ENCODE assay signal across 13 cellular contexts in genomic region chr2:111239107-111239506, GRCh38.
A peak's percentile ranks its signal among the peaks of the same experiment; 100 is the strongest.
DNase-seq lines count a peak whose midpoint lies in the region; ATAC-seq and TF ChIP-seq lines count a peak whose summit lies in the region.
"Had no signal": no experiment of that assay in that cellular context is flagged by ENCODE, and none has a peak within 500 bp of the region (broad histone marks: within the 10 kb centered on the region; RNA-seq: fewer than 3 reads in every experiment).

No MANE protein-coding gene starts in this region.

- no peak overlapping the region for H3K27ac ChIP-seq in ascending aorta
- H3K27ac ChIP-seq: BLaER1 had no signal

- H3K4me3 ChIP-seq in ascending aorta = no peak overlapping the region
- H3K4me3 ChIP-seq: BLaER1 had no signal

- H3K9me3 ChIP-seq in ascending aorta = no peaks in the 10 kb centered on the region
- H3K9me3 ChIP-seq: BLaER1 had no signal

- no peaks in the 10 kb centered on the region for H3K4me1 ChIP-seq in ascending aorta
- H3K4me1 ChIP-seq: BLaER1 had no signal

- intact Hi-C loops in ascending aorta (cut with DNase I) = no loop called here

- ATAC-seq in GM19324 (IDR thresholded peaks at IDR 0.05; ENCODE audit: low FRiP score, unreplicated experiment) (peak; percentile 75), HG02763 (IDR thresholded peaks at IDR 0.05; ENCODE audit: unreplicated experiment) (peak; percentile 92), HG03565 (IDR thresholded peaks at IDR 0.05; ENCODE audit: unreplicated experiment) (peak; percentile 81)
- ATAC-seq: activated CD4-positive, CD25-positive, alpha-beta regulatory T cell treated with anti-CD3 and anti-CD28 coated beads, Interleukin-2, amount 50 U/mL, for 24 hours had no signal

- H3K36me3 ChIP-seq in ascending aorta = no peaks in the 10 kb centered on the region
- H3K36me3 ChIP-seq: BLaER1 had no signal

- in situ Hi-C loops in GM13976 (cut with MboI; ENCODE audit: low sequenced_read_pairs, unreplicated experiment) = no loop called here

- DNase-seq in GM13976 (ENCODE audit: low spot score) = peak; percentile 45
- no peak for DNase-seq in ascending aorta (ENCODE audit: low spot score in 2 of 2)
- no peak for DNase-seq in ureter (ENCODE audit: low spot score)
- no peak for DNase-seq in cerebellar nuclear complex (lab: John Stamatoyannopoulos, UW)
- DNase-seq in Ammon's horn (ENCODE audit: low spot score) = no peak
- DNase-seq: endodermal cell, NCI-H1105 treated with DMSO at 0.1 percent for 48 hours, retina had no signal

- no peak for TF ChIP-seq CTCF in GM13976 (IDR thresholded peaks at IDR 0.05; ENCODE audit: borderline replicate concordance, control extremely low read depth, extremely low read depth, insufficient read depth, missing control alignments)
- TF ChIP-seq CTCF in ascending aorta (IDR thresholded peaks at IDR 0.05) = no peak

- no peaks in the 10 kb centered on the region for H3K27me3 ChIP-seq in ascending aorta
- H3K27me3 ChIP-seq: BLaER1 had no signal
